Comparison of ENCODE assay signal across 8 cellular contexts in the genomic region with DNA sequence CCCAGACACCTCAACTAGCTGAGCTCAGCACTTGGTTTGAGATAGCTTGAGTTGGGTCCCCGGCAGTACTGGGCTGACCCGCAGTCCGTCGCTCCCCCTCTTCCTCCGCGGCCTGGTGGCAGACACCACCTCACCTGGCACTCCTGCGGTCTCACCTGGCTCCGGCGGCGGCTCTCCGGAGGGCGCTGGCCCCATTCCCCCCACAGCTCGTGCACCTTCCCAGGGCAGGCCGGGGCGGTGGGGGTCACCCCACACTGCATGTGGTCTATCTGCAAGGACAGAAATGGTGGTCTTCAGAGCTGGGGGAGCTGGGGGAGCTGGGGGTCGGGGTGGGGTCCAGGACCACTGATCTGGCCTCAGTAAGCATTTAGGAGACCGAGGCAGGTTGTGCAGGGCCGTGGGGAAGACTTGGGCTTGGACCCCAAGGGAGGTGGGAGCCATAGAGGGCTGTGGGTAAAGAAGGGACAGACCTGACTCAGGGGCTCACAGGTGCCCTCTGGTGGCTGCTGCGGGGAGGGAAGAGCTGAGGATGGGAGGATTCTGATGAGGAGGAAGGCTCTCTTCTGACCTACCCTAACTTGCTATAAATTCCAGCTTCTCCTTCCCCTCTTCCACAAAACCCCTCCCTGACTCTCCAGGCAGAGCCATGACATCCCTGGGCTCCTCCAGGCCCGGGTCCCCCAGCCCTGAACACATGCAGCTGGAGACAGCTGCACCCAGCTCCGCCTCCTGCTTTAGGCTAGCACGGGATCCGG. TPM values are rescaled to one million over a fixed set of nuclear protein-coding genes. Genes with fewer than 3 reads are reported as not detected.
A peak's percentile ranks its signal among the peaks of the same experiment; 100 is the strongest.
DNase-seq lines count a peak whose midpoint lies in the region; ATAC-seq, FAIRE-seq and TF ChIP-seq lines count a peak whose summit lies in the region.

No MANE protein-coding gene starts in this region.

- TF ChIP-seq CTCF in DOHH2 (IDR thresholded peaks at IDR 0.05; ENCODE audit: low read depth, low read length, poor library complexity, severe bottlenecking) (peak; percentile 79), activated B cell treated with CpG ODN at 0.5 μM for 24 hours (IDR thresholded peaks at IDR 0.05) (peak; percentile 28), bronchial epithelial cell (IDR thresholded peaks at IDR 0.05; ENCODE audit: insufficient read depth, low read length, severe bottlenecking) (peak; percentile 94), lower lobe of right lung (IDR thresholded peaks at IDR 0.05) (peak; percentile 68)

- H3K27me3 ChIP-seq in DOHH2 (ENCODE audit: control insufficient read depth, low read length): no peaks in the 10 kb centered on the region
- no peaks in the 10 kb centered on the region for H3K27me3 ChIP-seq in bronchial epithelial cell (ENCODE audit: control insufficient read depth, insufficient read depth, low read length)
- no peaks in the 10 kb centered on the region for H3K27me3 ChIP-seq in lower lobe of right lung (ENCODE audit: low read depth)

- H3K4me3 Mint-ChIP-seq in activated B cell treated with CpG ODN at 0.5 μM for 24 hours: no peak overlapping the region

- no peaks in the 10 kb centered on the region for H3F3A ChIP-seq in DOHH2 (ENCODE audit: control insufficient read depth, insufficient read depth)

- ATAC-seq in activated B cell treated with CpG ODN at 0.5 μM for 24 hours (ENCODE audit: low read depth): peak; percentile 82
- peak; percentile 66 to 75 for ATAC-seq in lower lobe of right lung

- no peak overlapping the region for H3K27ac Mint-ChIP-seq in activated B cell treated with CpG ODN at 0.5 μM for 24 hours

- no peaks in the 10 kb centered on the region for H3K4me1 ChIP-seq in DOHH2 (ENCODE audit: control insufficient read depth, low read length)
- H3K4me1 ChIP-seq in lower lobe of right lung: no peaks in the 10 kb centered on the region

- no peak overlapping the region for H3K4me3 ChIP-seq in DOHH2 (ENCODE audit: low read length)
- H3K4me3 ChIP-seq in bronchial epithelial cell (ENCODE audit: low read depth, low read length): no peak overlapping the region
- no peak overlapping the region for H3K4me3 ChIP-seq in lower lobe of right lung

- no peaks in the 10 kb centered on the region for H4K20me1 ChIP-seq in DOHH2 (ENCODE audit: control insufficient read depth, insufficient read depth, low read depth, low read length)

- no peaks in the 10 kb centered on the region for H3K9me2 ChIP-seq in DOHH2 (replicated peaks; ENCODE audit: control insufficient read depth, low read length)

- in situ Hi-C loops in KBM-7 (cut with MboI; ENCODE audit: low pct_unique_long_range_greater_than_20kb, low sequenced_read_pairs): no loop called here

- POLR2A ChIA-PET in activated B cell treated with CpG ODN at 0.5 μM for 24 hours (lab: Charles Lee): interaction anchor here (0.5 to 0.6 kb wide), 2 partner anchors 26 to 972 kb away, joined by 4 to 5 read pairs; no protein-coding TSS in a partner anchor

- H3K27ac ChIP-seq in DOHH2 (ENCODE audit: low read depth, low read length) (no peak overlapping the region), lower lobe of right lung (no peak overlapping the region)

- H3K36me3 ChIP-seq in DOHH2 (ENCODE audit: control insufficient read depth, low read length): no peaks in the 10 kb centered on the region
- no peaks in the 10 kb centered on the region for H3K36me3 ChIP-seq in bronchial epithelial cell (ENCODE audit: control insufficient read depth, insufficient read depth, low read length)
- H3K36me3 ChIP-seq in lower lobe of right lung: no peaks in the 10 kb centered on the region

- DNase-seq in KBM-7: peak; percentile 64
- DNase-seq in activated B cell treated with CpG ODN at 0.5 μM for 24 hours: peak; percentile 60
- DNase-seq in bronchial epithelial cell (ENCODE audit: low read depth): peak; percentile 12
- no peak for DNase-seq in lower lobe of right lung
- peak; percentile 52 for DNase-seq in stimulated activated CD8-positive, alpha-beta memory T cell treated with anti-CD3 and anti-CD28 coated beads, Interleukin-4, amount 100 ng/mL, for 24 hours (ENCODE audit: low read depth)
- no peak for DNase-seq in H4 (ENCODE audit: low spot score)
- no peak for DNase-seq in hippocampal formation (lab: John Stamatoyannopoulos, UW)

- H3K4me2 ChIP-seq in DOHH2 (ENCODE audit: low read length): no peak overlapping the region

- H3K9me3 ChIP-seq in DOHH2 (ENCODE audit: control insufficient read depth, insufficient read depth, low read length) (no peaks in the 10 kb centered on the region), lower lobe of right lung (no peaks in the 10 kb centered on the region)

- H3K36me3 Mint-ChIP-seq in activated B cell treated with CpG ODN at 0.5 μM for 24 hours (ENCODE audit: low read depth): no peaks in the 10 kb centered on the region

- no peak for FAIRE-seq in bronchial epithelial cell (lab: Jason Lieb, UNC)

- H3K79me2 ChIP-seq in DOHH2 (ENCODE audit: control insufficient read depth, low read length): no peaks in the 10 kb centered on the region

- H3K9me3 Mint-ChIP-seq in activated B cell treated with CpG ODN at 0.5 μM for 24 hours: no peaks in the 10 kb centered on the region

- H3K4me1 Mint-ChIP-seq in activated B cell treated with CpG ODN at 0.5 μM for 24 hours: no peaks in the 10 kb centered on the region

- H3K27me3 Mint-ChIP-seq in activated B cell treated with CpG ODN at 0.5 μM for 24 hours: peaks cover 6% of the 10 kb centered on the region

- CTCF ChIA-PET in activated B cell treated with CpG ODN at 0.5 μM for 24 hours (lab: Charles Lee): interaction anchor here (0.8 to 3.4 kb wide), 10 partner anchors 8 to 258 kb away, joined by 3 to 40 read pairs (median 4); partner anchors contain the start of genes HDGFL2 and PLIN5

- intact Hi-C loops in activated B cell treated with CpG ODN at 0.5 μM for 24 hours (cut with micrococcal nuclease): loop anchor here (1.0 kb wide), 2 partner anchors 173 to 258 kb away; no protein-coding TSS in a partner anchor
- intact Hi-C loops in lower lobe of right lung (cut with DNase I): no loop called here

RNA-seq across cellular contexts. Expression of gene PLIN4, which starts 6.7 kb away (rescaled TPM):
- total RNA-seq in activated B cell treated with CpG ODN at 0.5 μM for 24 hours: not detected in 2 replicates
- 4.4 and 4.7 TPM in 2 replicates for total RNA-seq in bronchial epithelial cell
- total RNA-seq in lower lobe of right lung: 4.6 TPM
- total RNA-seq in H4 (2014; rRNA removed; shearing (Covaris generic)): 0.75 and 1.4 TPM in 2 replicates

RNA-seq across cellular contexts. Expression of gene PLIN5, which starts 10.0 kb away (rescaled TPM):
- total RNA-seq in activated B cell treated with CpG ODN at 0.5 μM for 24 hours (0.17 and 0.33 TPM in 2 replicates), bronchial epithelial cell (under 0.01 TPM in 1 of 2 replicates, not detected in the other), lower lobe of right lung (19.9 TPM)
- total RNA-seq in H4 (2014; rRNA removed; shearing (Covaris generic)): 0.25 TPM in 1 of 2 replicates, not detected in the other

RNA-seq across cellular contexts. Expression of gene LRG1, which starts 14.9 kb away (rescaled TPM):
- 0.42 and 2.0 TPM in 2 replicates for total RNA-seq in activated B cell treated with CpG ODN at 0.5 μM for 24 hours
- total RNA-seq in bronchial epithelial cell: 0.38 and 1.1 TPM in 2 replicates
- total RNA-seq in lower lobe of right lung: 14.9 TPM
- 0.29 and 0.43 TPM in 2 replicates for total RNA-seq in H4 (2014; rRNA removed; shearing (Covaris generic))

RNA-seq across cellular contexts. Expression of gene SEMA6B, which starts 34.5 kb away (rescaled TPM):
- total RNA-seq in activated B cell treated with CpG ODN at 0.5 μM for 24 hours (0.11 and 0.37 TPM in 2 replicates), bronchial epithelial cell (under 0.01 TPM in 1 of 2 replicates, not detected in the other), lower lobe of right lung (11.3 TPM)
- 7.5 and 8.4 TPM in 2 replicates for total RNA-seq in H4 (2014; rRNA removed; shearing (Covaris generic))

RNA-seq across cellular contexts. Expression of gene HDGFL2, which starts 52.9 kb away (rescaled TPM):
- total RNA-seq in activated B cell treated with CpG ODN at 0.5 μM for 24 hours (44.9 and 49.7 TPM in 2 replicates), bronchial epithelial cell (35.0 and 45.7 TPM in 2 replicates), lower lobe of right lung (29.4 TPM)
- total RNA-seq in H4 (2014; rRNA removed; shearing (Covaris generic)): 22.0 and 34.2 TPM in 2 replicates

Comparison
In these comparisons a context has a peak if more than half of its experiments do, and no peak if none do; other contexts are left out.
1. CTCF ChIP-seq: peak in every context shown above with its lines; median percentile 94 in bronchial epithelial cell; 79 in DOHH2; 68 in lower lobe of right lung; 28 in activated B cell treated with CpG ODN at 0.5 μM for 24 hours.
2. DNase-seq: peak in KBM-7 (single experiment), activated B cell treated with CpG ODN at 0.5 μM for 24 hours (single experiment), bronchial epithelial cell (single experiment) and stimulated activated CD8-positive, alpha-beta memory T cell treated with anti-CD3 and anti-CD28 coated beads, Interleukin-4, amount 100 ng/mL, for 24 hours (single experiment); none in lower lobe of right lung (single experiment), H4 (single experiment) and hippocampal formation (0 of 2).
3. RNA of gene PLIN5, which starts 10.0 kb away (total RNA-seq): 19.9 TPM in lower lobe of right lung (single experiment); 0.17 to 0.33 TPM in activated B cell treated with CpG ODN at 0.5 μM for 24 hours, 0.25 TPM in H4 and under 0.01 TPM in bronchial epithelial cell; every median in the first group is over 10 times any median in the second.